Comparison of ENCODE assay signal across 19 cellular contexts in genomic region chr3:172066880-172067778, GRCh38. TPM values are rescaled to one million over a fixed set of nuclear protein-coding genes. Genes with fewer than 3 reads are reported as not detected.
DNase-seq lines count a peak whose midpoint lies in the region; ATAC-seq, FAIRE-seq and TF ChIP-seq lines count a peak whose summit lies in the region.
"Had no signal": no experiment of that assay in that cellular context is flagged by ENCODE, and none has a peak within 500 bp of the region (broad histone marks: within the 10 kb centered on the region; RNA-seq: fewer than 3 reads in every experiment).

No MANE protein-coding gene starts in this region.

- H3K27me3 Mint-ChIP-seq in activated CD4-positive, alpha-beta T cell treated with anti-CD3 and anti-CD28 coated beads for 36 hours: no peaks in the 10 kb centered on the region
- no peaks in the 10 kb centered on the region for H3K27me3 Mint-ChIP-seq in activated T-helper 17 cell treated with anti-CD3 and anti-CD28 coated beads, Interleukin-2, amount 50 U/mL, for 72 hours
- H3K27me3 Mint-ChIP-seq: activated CD8-positive, alpha-beta memory T cell treated with anti-CD3 and anti-CD28 coated beads, Interleukin-2, amount 10 ng/mL, durations not matched to agents 7 days and 5 days; CD4-positive, CD25-positive, alpha-beta regulatory T cell had no signal

- H3K27ac ChIP-seq in HepG2 (ENCODE audit: extremely low read length, insufficient read depth, low read length) (peak overlapping the region; percentile 20), subcutaneous abdominal adipose tissue (ENCODE audit: low read depth, low read length) (peak overlapping the region; percentile 47)
- no peak overlapping the region for H3K27ac ChIP-seq in effector memory CD4-positive, alpha-beta T cell (ENCODE audit: insufficient read depth, low read length, poor library complexity, severe bottlenecking)

- in situ Hi-C loops in HepG2 (cut with HindIII; ENCODE audit: extremely low pct_ligation_motif_present, low pct_unique_long_range_greater_than_20kb): no loop called here

- DNase-seq in activated CD4-positive, alpha-beta T cell treated with anti-CD3 and anti-CD28 coated beads for 36 hours: no peak
- DNase-seq in activated CD4-positive, alpha-beta T cell treated with anti-CD3 and anti-CD28 coated beads, Interleukin-2, amount 50 U/mL, for 1 hour: no peak
- DNase-seq in HepG2 (ENCODE audit: low spot score): no peak
- DNase-seq in effector memory CD4-positive, alpha-beta T cell: no peak
- no peak for DNase-seq in RKO (ENCODE audit: low spot score)
- no peak for DNase-seq in DMS114 treated with DMSO at 0.1 percent for 48 hours (lab: John Stamatoyannopoulos, UW; ENCODE audit: unreplicated experiment)
- DNase-seq: activated B cell treated with CpG ODN at 0.5 μM for 24 hours; activated CD8-positive, alpha-beta memory T cell treated with anti-CD3 and anti-CD28 coated beads, Interleukin-2, amount 10 ng/mL, durations not matched to agents 7 days and 5 days; activated naive CD4-positive, alpha-beta T cell treated with anti-CD3 and anti-CD28 coated beads for 36 hours; HCEC 1CT; NCI-H1417; NCI-H2227 treated with DMSO at 0.1 percent for 48 hours had no signal

- TF ChIP-seq POLR2A in HepG2 (IDR thresholded peaks at IDR 0.05; ENCODE audit: insufficient read depth in 1 of 2, low read depth in 2 of 2, low read length in 2 of 2): 0 out of 4 replicates have a peak, but pooled peaks of 1 of the 2 experiments have one; percentile 2

- H3K4me3 ChIP-seq in HepG2 (replicated peaks in 1 of 3; ENCODE audit: insufficient read depth in 1 of 3, low read depth in 2 of 3, low read length in 3 of 3) (no peak overlapping the region), subcutaneous abdominal adipose tissue (ENCODE audit: low read depth in 1 of 5, low read length in 5 of 5) (no peak overlapping the region)
- no peak overlapping the region for H3K4me3 ChIP-seq in effector memory CD4-positive, alpha-beta T cell (ENCODE audit: insufficient read depth, low read depth, low read length, poor library complexity, severe bottlenecking)
- H3K4me3 ChIP-seq: gastroesophageal sphincter had no signal

- BruUV-seq in HepG2 (replicated peaks; lab: Mats Ljungman, UMichigan): no TSS peak

- WGBS in HepG2 (ENCODE audit: low lambda C conversion rate): 92% methylated on average over 7 of the region's 7 CpGs

- intact Hi-C loops in activated CD4-positive, alpha-beta T cell treated with anti-CD3 and anti-CD28 coated beads for 36 hours (cut with DNase I, micrococcal nuclease): no loop called here
- intact Hi-C loops in HepG2 (cut with micrococcal nuclease; ENCODE audit: unreplicated experiment): loop anchor here (2.0 kb wide), 1 partner anchor 36 kb away; no protein-coding TSS in a partner anchor

- peaks cover 99% of the 10 kb centered on the region for H3K79me2 ChIP-seq in HepG2 (ENCODE audit: insufficient read depth, low read length)

- POLR2A ChIA-PET in activated CD4-positive, alpha-beta T cell treated with anti-CD3 and anti-CD28 coated beads for 36 hours (lab: Charles Lee): no interaction called here
- POLR2A ChIA-PET in HepG2 (lab: Yijun Ruan, JAX): interaction anchor here (1.1 to 3.0 kb wide), 8 partner anchors 13 to 229 kb away, joined by 3 to 19 read pairs (median 6); no protein-coding TSS in a partner anchor

- no peaks in the 10 kb centered on the region for H3K9me3 Mint-ChIP-seq in activated CD4-positive, alpha-beta T cell treated with anti-CD3 and anti-CD28 coated beads for 36 hours (ENCODE audit: low read depth)
- no peaks in the 10 kb centered on the region for H3K9me3 Mint-ChIP-seq in activated T-helper 17 cell treated with anti-CD3 and anti-CD28 coated beads, Interleukin-2, amount 50 U/mL, for 72 hours
- H3K9me3 Mint-ChIP-seq: activated B cell treated with CpG ODN at 0.5 μM for 24 hours; activated naive CD4-positive, alpha-beta T cell treated with anti-CD3 and anti-CD28 coated beads for 36 hours; memory B cell had no signal

- FAIRE-seq in HepG2 (lab: Jason Lieb, UNC): no peak
- FAIRE-seq: GM12892 had no signal

- H4K20me1 ChIP-seq in HepG2 (ENCODE audit: insufficient read depth, low read length): peaks cover 99% of the 10 kb centered on the region

- H3K4me3 Mint-ChIP-seq in activated CD4-positive, alpha-beta T cell treated with anti-CD3 and anti-CD28 coated beads for 36 hours: no peak overlapping the region
- no peak overlapping the region for H3K4me3 Mint-ChIP-seq in activated T-helper 17 cell treated with anti-CD3 and anti-CD28 coated beads, Interleukin-2, amount 50 U/mL, for 72 hours
- H3K4me3 Mint-ChIP-seq: activated B cell treated with CpG ODN at 0.5 μM for 24 hours; activated CD8-positive, alpha-beta memory T cell treated with anti-CD3 and anti-CD28 coated beads, Interleukin-2, amount 10 ng/mL, durations not matched to agents 7 days and 5 days; activated naive CD4-positive, alpha-beta T cell treated with anti-CD3 and anti-CD28 coated beads for 36 hours; IgD-negative memory B cell; memory B cell had no signal

- no peak overlapping the region for H3K27ac Mint-ChIP-seq in activated CD4-positive, alpha-beta T cell treated with anti-CD3 and anti-CD28 coated beads for 36 hours
- peak overlapping the region; percentile 9 for H3K27ac Mint-ChIP-seq in activated T-helper 17 cell treated with anti-CD3 and anti-CD28 coated beads, Interleukin-2, amount 50 U/mL, for 72 hours
- H3K27ac Mint-ChIP-seq: activated B cell treated with CpG ODN at 0.5 μM for 24 hours; activated CD8-positive, alpha-beta memory T cell treated with anti-CD3 and anti-CD28 coated beads, Interleukin-2, amount 10 ng/mL, durations not matched to agents 7 days and 5 days; activated naive CD4-positive, alpha-beta T cell treated with anti-CD3 and anti-CD28 coated beads for 36 hours; memory B cell had no signal

- H3K4me1 ChIP-seq in HepG2 (ENCODE audit: insufficient read depth, low read length): peaks cover 100% of the 10 kb centered on the region
- H3K4me1 ChIP-seq in subcutaneous abdominal adipose tissue (ENCODE audit: control insufficient read depth in 5 of 5, insufficient read depth in 5 of 5, low read length in 5 of 5): peaks cover 12 to 64% (median 47%) of the 10 kb centered on the region in 5 donors
- H3K4me1 ChIP-seq in effector memory CD4-positive, alpha-beta T cell (ENCODE audit: control insufficient read depth, insufficient read depth, low read length, poor library complexity, severe bottlenecking): no peaks in the 10 kb centered on the region

- H3K36me3 Mint-ChIP-seq in activated CD4-positive, alpha-beta T cell treated with anti-CD3 and anti-CD28 coated beads for 36 hours (ENCODE audit: low read depth): peaks cover 6% of the 10 kb centered on the region
- H3K36me3 Mint-ChIP-seq in activated T-helper 17 cell treated with anti-CD3 and anti-CD28 coated beads, Interleukin-2, amount 50 U/mL, for 72 hours (ENCODE audit: low read depth): peaks cover 16% of the 10 kb centered on the region

- H3K9me3 ChIP-seq in HepG2 (ENCODE audit: low read length) (no peaks in the 10 kb centered on the region), subcutaneous abdominal adipose tissue (ENCODE audit: control insufficient read depth in 5 of 5, low read length in 5 of 5) (no peaks in the 10 kb centered on the region)
- no peaks in the 10 kb centered on the region for H3K9me3 ChIP-seq in effector memory CD4-positive, alpha-beta T cell (ENCODE audit: control insufficient read depth, low read length)
- H3K9me3 ChIP-seq: gastroesophageal sphincter had no signal

- no peak overlapping the region for H2AFZ ChIP-seq in HepG2 (ENCODE audit: low read length)

- TF ChIP-seq CTCF in HepG2 (CRISPR knock-in tag; IDR thresholded peaks at IDR 0.05): no peak

- peaks cover 22% of the 10 kb centered on the region for H3K4me1 Mint-ChIP-seq in activated CD4-positive, alpha-beta T cell treated with anti-CD3 and anti-CD28 coated beads for 36 hours
- H3K4me1 Mint-ChIP-seq in activated T-helper 17 cell treated with anti-CD3 and anti-CD28 coated beads, Interleukin-2, amount 50 U/mL, for 72 hours: peaks cover 18% of the 10 kb centered on the region

- H3K27me3 ChIP-seq in HepG2 (ENCODE audit: control insufficient read depth in 1 of 2, insufficient read depth in 2 of 2, low read length in 2 of 2) (no peaks in the 10 kb centered on the region), subcutaneous abdominal adipose tissue (ENCODE audit: control insufficient read depth in 5 of 5, insufficient read depth in 4 of 5, low read length in 5 of 5) (no peaks in the 10 kb centered on the region)
- H3K27me3 ChIP-seq in effector memory CD4-positive, alpha-beta T cell (replicated peaks; ENCODE audit: control insufficient read depth, insufficient read depth, low read length, poor library complexity, severe bottlenecking): no peaks in the 10 kb centered on the region
- H3K27me3 ChIP-seq: gastroesophageal sphincter had no signal

- TF ChIP-seq EP300 in HepG2 (IDR thresholded peaks at IDR 0.05; ENCODE audit: low read depth in 2 of 2, low read length in 2 of 2) (no peak), HepG2 (CRISPR knock-in tag; IDR thresholded peaks at IDR 0.05; ENCODE audit: borderline replicate concordance) (no peak)

- CTCF ChIA-PET in activated CD4-positive, alpha-beta T cell treated with anti-CD3 and anti-CD28 coated beads for 36 hours (lab: Charles Lee): interaction anchor here (0.5 to 0.8 kb wide), 2 partner anchors 22 to 186 kb away, joined by 3 read pairs; no protein-coding TSS in a partner anchor
- CTCF ChIA-PET in HepG2 (lab: Yijun Ruan, JAX; ENCODE audit: low intra/inter-chr PET ratio, low total read pairs): no interaction called here

- ATAC-seq in activated CD4-positive, alpha-beta T cell treated with anti-CD3 and anti-CD28 coated beads for 36 hours: peak; percentile 39
- ATAC-seq in activated T-helper 17 cell treated with anti-CD3 and anti-CD28 coated beads, Interleukin-2, amount 50 U/mL, for 72 hours (replicated peaks): no peak
- no peak for ATAC-seq in HepG2
- ATAC-seq: activated CD8-positive, alpha-beta memory T cell treated with anti-CD3 and anti-CD28 coated beads, Interleukin-2, amount 10 ng/mL, durations not matched to agents 7 days and 5 days; gastroesophageal sphincter had no signal

- peaks cover 8 to 69% of the 10 kb centered on the region in 2 experiments for H3K36me3 ChIP-seq in HepG2 (replicated peaks in 1 of 2; ENCODE audit: control insufficient read depth in 1 of 2, insufficient read depth in 2 of 2, low read length in 2 of 2)
- H3K36me3 ChIP-seq in subcutaneous abdominal adipose tissue (ENCODE audit: control insufficient read depth in 5 of 5, insufficient read depth in 5 of 5, low read length in 5 of 5): peaks cover 0 to 6% (median 2%) of the 10 kb centered on the region in 5 donors
- H3K36me3 ChIP-seq in effector memory CD4-positive, alpha-beta T cell (ENCODE audit: control insufficient read depth, insufficient read depth, low read length): no peaks in the 10 kb centered on the region
- H3K36me3 ChIP-seq: gastroesophageal sphincter had no signal

- H3K9ac ChIP-seq in HepG2 (ENCODE audit: insufficient read depth, low read depth, low read length): no peak overlapping the region
- no peak overlapping the region for H3K9ac ChIP-seq in subcutaneous abdominal adipose tissue (ENCODE audit: low read length in 5 of 5)

- peak overlapping the region; percentile 57 for H3K4me2 ChIP-seq in HepG2 (ENCODE audit: low read depth, low read length)

- TF ChIP-seq RAD21 in HepG2 (CRISPR knock-in tag; IDR thresholded peaks at IDR 0.05): no peak

RNA-seq across cellular contexts. Expression of gene FNDC3B, which starts 27.8 kb away (rescaled TPM):
- 10 to 100 TPM; 10.5 to 14.2 TPM for total RNA-seq in activated CD4-positive, alpha-beta T cell treated with anti-CD3 and anti-CD28 coated beads for 36 hours
- 10 to 100 TPM; 17.6 to 17.9 TPM for total RNA-seq in activated T-helper 17 cell treated with anti-CD3 and anti-CD28 coated beads, Interleukin-2, amount 50 U/mL, for 72 hours
- 103 and 110 TPM in 2 replicates for total RNA-seq in HepG2 (2016; rRNA removed; fragmentation: Illumina TruSeq; extraction: Trizol)
- total RNA-seq in HepG2 (2016; cell fraction: cytosol; rRNA removed; fragmentation: Illumina TruSeq; extraction: Trizol; ENCODE audit: low read depth): 133 and 147 TPM in 2 replicates
- total RNA-seq in HepG2 (2016; cell fraction: insoluble cytoplasmic fraction; rRNA removed; fragmentation: Illumina TruSeq; extraction: Trizol): 93.9 TPM in 2 replicates
- total RNA-seq in HepG2 (2016; cell fraction: membrane; rRNA removed; fragmentation: Illumina TruSeq; extraction: Trizol): 73.4 and 76.7 TPM in 2 replicates
- 222 and 239 TPM in 2 replicates for total RNA-seq in HepG2 (2016; cell fraction: nucleus; rRNA removed; fragmentation: Illumina TruSeq; extraction: Trizol)
- 74.8 and 82.8 TPM in 2 replicates for polyA plus RNA-seq in HepG2 (2011; rRNA removed)
- polyA plus RNA-seq in HepG2 (2011; cell fraction: cytosol; rRNA removed): 26.6 and 44.0 TPM in 2 replicates
- polyA plus RNA-seq in HepG2 (2011; cell fraction: nucleus; rRNA removed): 159 and 177 TPM in 2 replicates
- 100 and 116 TPM in 2 replicates for polyA plus RNA-seq in HepG2 (2012)
- 18.9 and 23.3 TPM in 2 replicates for polyA plus RNA-seq in HepG2 (2016; cell fraction: cytosol; fragmentation: Illumina TruSeq; extraction: Trizol; ENCODE audit: low read depth)
- polyA plus RNA-seq in HepG2 (2016; cell fraction: insoluble cytoplasmic fraction; fragmentation: Illumina TruSeq; extraction: Trizol; ENCODE audit: low read depth): 71.0 and 74.2 TPM in 2 replicates
- 23.8 and 25.2 TPM in 2 replicates for polyA plus RNA-seq in HepG2 (2016; cell fraction: membrane; fragmentation: Illumina TruSeq; extraction: Trizol; ENCODE audit: low read depth)
- polyA plus RNA-seq in HepG2 (2016; cell fraction: nucleus; fragmentation: Illumina TruSeq; extraction: Trizol; ENCODE audit: insufficient read depth, low read depth): 67.2 and 72.5 TPM in 2 replicates
- polyA minus RNA-seq in HepG2 (2011; rRNA and poly(A)+ RNA removed; ENCODE audit: low replicate concordance): 83.1 and 705 TPM in 2 replicates
- 129 and 146 TPM in 2 replicates for polyA minus RNA-seq in HepG2 (2011; cell fraction: cytosol; rRNA and poly(A)+ RNA removed)
- polyA minus RNA-seq in HepG2 (2011; cell fraction: nucleus; rRNA and poly(A)+ RNA removed): 1,231 and 1,245 TPM in 2 replicates
